Comparison of ENCODE assay signal across 8 cellular contexts in the genomic region with DNA sequence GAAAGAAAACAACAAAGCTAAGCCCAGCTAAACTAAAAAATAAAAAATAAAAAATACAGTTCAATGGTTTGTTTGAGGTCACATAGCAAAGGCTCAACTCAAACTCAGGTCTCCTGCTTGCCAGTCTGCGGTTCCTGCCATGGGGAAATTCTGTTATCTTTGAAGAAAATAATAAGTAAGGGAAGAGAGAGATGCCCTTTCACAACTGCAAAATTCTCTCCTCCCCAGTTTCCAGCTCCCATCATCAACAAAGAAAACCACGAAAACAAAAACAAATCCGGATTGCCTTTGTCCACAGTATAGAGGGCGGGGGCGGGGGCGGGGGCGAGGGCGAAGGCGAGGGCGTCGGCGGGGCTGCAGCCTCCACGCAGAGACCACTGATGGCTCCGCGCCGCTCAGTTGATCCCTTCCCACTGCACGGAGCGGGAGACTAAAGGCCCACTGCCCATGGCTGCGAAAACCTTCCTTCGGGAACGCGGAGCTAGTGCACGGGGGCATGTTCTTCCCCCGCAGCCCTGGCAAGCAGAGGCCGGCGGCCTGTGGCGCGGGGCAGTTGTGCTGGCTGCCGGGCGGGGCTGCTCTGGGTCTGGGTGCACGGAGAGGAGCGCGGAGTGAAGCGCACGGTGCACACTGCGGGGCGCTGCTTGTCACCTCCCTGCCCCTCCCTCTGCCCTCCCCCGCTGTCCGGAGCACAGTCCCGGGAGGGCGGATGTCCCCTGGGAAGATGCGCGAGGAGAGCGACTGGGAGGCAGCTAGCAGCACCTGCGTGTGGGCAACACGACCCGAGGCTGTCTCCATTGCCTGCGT. TPM values are rescaled to one million over a fixed set of nuclear protein-coding genes. Genes with fewer than 3 reads are reported as not detected.
DNase-seq lines count a peak whose midpoint lies in the region; ATAC-seq and TF ChIP-seq lines count a peak whose summit lies in the region.

No MANE protein-coding gene starts in this region.

- H3K79me2 ChIP-seq in neural progenitor cell (ENCODE audit: low read depth): no peaks in the 10 kb centered on the region

- H3K27ac Mint-ChIP-seq in neural progenitor cell: peak overlapping the region; percentile 34

- H3K9me3 Mint-ChIP-seq in neural progenitor cell: no peaks in the 10 kb centered on the region

- H3K27ac ChIP-seq in neural progenitor cell (no peak overlapping the region), uterus (no peak overlapping the region)

- DNase-seq in GM13976 (ENCODE audit: low spot score) (peak; percentile 41), NCI-H2227 (lab: John Stamatoyannopoulos, UW; ENCODE audit: unreplicated experiment) (peak; percentile 47), globus pallidus (ENCODE audit: low spot score) (peak; percentile 89), neural progenitor cell (ENCODE audit: low spot score) (peak; percentile 72), uterus (peak in 1 of 2 donors; percentile 43)
- peak; percentile 22 for DNase-seq in activated naive CD4-positive, alpha-beta T cell treated with anti-CD3 and anti-CD28 coated beads, Interleukin-2, amount 50 U/mL, for 16 hours

- no peaks in the 10 kb centered on the region for H3K27me3 ChIP-seq in neural progenitor cell
- no peaks in the 10 kb centered on the region for H3K27me3 ChIP-seq in uterus

- H3K4me3 ChIP-seq in neural progenitor cell (peak overlapping the region; percentile 47), uterus (peak overlapping the region; percentile 40 to 48)

- no peak overlapping the region for H3K9ac ChIP-seq in neural progenitor cell

- H3K36me3 ChIP-seq in neural progenitor cell (no peaks in the 10 kb centered on the region), uterus (no peaks in the 10 kb centered on the region)

- H3K4me3 Mint-ChIP-seq in neural progenitor cell: peak overlapping the region; percentile 81

- H3K9me3 ChIP-seq in neural progenitor cell (ENCODE audit: low read depth) (no peaks in the 10 kb centered on the region), uterus (no peaks in the 10 kb centered on the region)

- H3K4me1 ChIP-seq in neural progenitor cell (peaks cover 64% of the 10 kb centered on the region), uterus (no peaks in the 10 kb centered on the region)

- TF ChIP-seq CTCF in GM13976 (IDR thresholded peaks at IDR 0.05; ENCODE audit: borderline replicate concordance, control extremely low read depth, extremely low read depth, insufficient read depth, missing control alignments) (no peak), neural progenitor cell (IDR thresholded peaks at IDR 0.05) (no peak), uterus (IDR thresholded peaks at IDR 0.05) (no peak)

- no peaks in the 10 kb centered on the region for H4K20me1 ChIP-seq in neural progenitor cell (ENCODE audit: low read depth)

- no peak for TF ChIP-seq POLR2A in uterus (IDR thresholded peaks at IDR 0.05)

- peak overlapping the region; percentile 84 for H3K4me2 ChIP-seq in neural progenitor cell

- no peaks in the 10 kb centered on the region for H3K36me3 Mint-ChIP-seq in neural progenitor cell

- intact Hi-C loops in uterus (cut with DNase I; ENCODE audit: low total_unique reads): no loop called here

- ATAC-seq in HG02763 (IDR thresholded peaks at IDR 0.05; ENCODE audit: unreplicated experiment) (peak; percentile 54), GM18517 (IDR thresholded peaks at IDR 0.05; ENCODE audit: unreplicated experiment) (no peak)

- H2AFZ ChIP-seq in neural progenitor cell (replicated peaks): peak overlapping the region; percentile 95

- in situ Hi-C loops in GM13976 (cut with MboI; ENCODE audit: low sequenced_read_pairs, unreplicated experiment): no loop called here

- H3F3A ChIP-seq in neural progenitor cell (ENCODE audit: low read depth): peaks cover 24% of the 10 kb centered on the region

- H3K27me3 Mint-ChIP-seq in neural progenitor cell (ENCODE audit: insufficient read depth, low read depth): peaks cover 2% of the 10 kb centered on the region

- H3K4me1 Mint-ChIP-seq in neural progenitor cell: peaks cover 64% of the 10 kb centered on the region

RNA-seq across cellular contexts. Expression of a gene that starts 54.2 kb away (rescaled TPM):
- total RNA-seq in neural progenitor cell (ENCODE audit: low replicate concordance) (2.7 and 9.5 TPM in 2 replicates), uterus (10 to 100 TPM; 22.2 to 77.6 (median 37.7) TPM)
